22 cellular contexts compared by ENCODE assay signal in genomic region chr3:44782891-44783290, GRCh38. TPM values are rescaled to one million over a fixed set of nuclear protein-coding genes. Genes with fewer than 3 reads are reported as not detected.
DNase-seq lines count a peak whose midpoint lies in the region; ATAC-seq, FAIRE-seq and TF ChIP-seq lines count a peak whose summit lies in the region.
"Had no signal": no experiment of that assay in that cellular context is flagged by ENCODE, and none has a peak within 500 bp of the region (broad histone marks: within the 10 kb centered on the region; RNA-seq: fewer than 3 reads in every experiment).

No MANE protein-coding gene starts in this region.

- DNase-seq in D721Med (ENCODE audit: insufficient read length, low spot score) (peak; percentile 73), NCI-H82 treated with DMSO at 0.1 percent for 48 hours (lab: John Stamatoyannopoulos, UW; ENCODE audit: unreplicated experiment) (peak; percentile 83), WERI-Rb-1 (peak; percentile 19), body of pancreas (no peak), iPS-NIHi7 (ENCODE audit: extremely low spot score) (no peak), SKM-1 (lab: John Stamatoyannopoulos, UW; ENCODE audit: unreplicated experiment) (no peak), glomerular visceral epithelial cell (ENCODE audit: extremely low spot score) (no peak)
- DNase-seq: 8988T; ACHN; BE2C; C1 segment of cervical spinal cord; Caco-2; Calu3; CD4-positive, alpha-beta T cell; CD8-positive, alpha-beta T cell; DMS79 treated with DMSO at 0.1 percent for 48 hours had no signal

- TF ChIP-seq CTCF in D721Med (IDR thresholded peaks at IDR 0.05; ENCODE audit: insufficient read depth, missing control alignments) (no peak), WERI-Rb-1 (IDR thresholded peaks at IDR 0.05; ENCODE audit: low read depth, low read length) (no peak), body of pancreas (IDR thresholded peaks at IDR 0.05) (no peak)

- H3K27me3 ChIP-seq in WERI-Rb-1 (ENCODE audit: insufficient read depth, low read depth, severe bottlenecking) (no peaks in the 10 kb centered on the region), body of pancreas (no peaks in the 10 kb centered on the region)
- H3K27me3 ChIP-seq: BE2C, BLaER1 had no signal

- TF ChIP-seq POLR2A in body of pancreas (IDR thresholded peaks at IDR 0.05), result no peak

- peaks cover 61% of the 10 kb centered on the region for H3K36me3 ChIP-seq in WERI-Rb-1
- no peaks in the 10 kb centered on the region for H3K36me3 ChIP-seq in body of pancreas (replicated peaks in 1 of 2; ENCODE audit: insufficient read depth in 1 of 2, low read depth in 2 of 2)
- H3K36me3 ChIP-seq: BE2C had no signal

- peak; percentile 78 for FAIRE-seq in D721Med (lab: Jason Lieb, UNC)
- FAIRE-seq: A204.1, G401.6, GM12878, GM12892, GM18507 had no signal

- H3K4me3 ChIP-seq in WERI-Rb-1 (ENCODE audit: low read depth, low read length) (no peak overlapping the region), body of pancreas (no peak overlapping the region)
- H3K4me3 ChIP-seq: BLaER1, GM12878 had no signal

- H3K27ac ChIP-seq in WERI-Rb-1 (no peak overlapping the region; the same call in 1 of the 2 replicates), body of pancreas (no peak overlapping the region)
- H3K27ac ChIP-seq: BLaER1 had no signal

- H3K4me1 ChIP-seq in body of pancreas, result no peaks in the 10 kb centered on the region
- H3K4me1 ChIP-seq: BE2C, BLaER1, Caco-2 had no signal

- no peak for ATAC-seq in body of pancreas
- ATAC-seq: CD8-positive, alpha-beta T cell; GM12878 had no signal

- WGBS in body of pancreas, 2 donors, result 93 to 94% methylated on average over 4 of the region's 4 CpGs

- intact Hi-C loops in body of pancreas (cut with DNase I), result no loop called here

- no peaks in the 10 kb centered on the region for H3K9me3 ChIP-seq in WERI-Rb-1 (ENCODE audit: severe bottlenecking)
- H3K9me3 ChIP-seq in body of pancreas, result no peaks in the 10 kb centered on the region
- H3K9me3 ChIP-seq: BE2C, BLaER1, Caco-2 had no signal

RNA-seq across cellular contexts. Expression of gene KIF15, which starts 21.3 kb away (rescaled TPM):
- total RNA-seq in body of pancreas, result under 1 TPM in 1 of 2 donors, not detected in 1; 0.78 TPM

RNA-seq across cellular contexts. Expression of gene KIAA1143, which starts 21.5 kb away (rescaled TPM):
- total RNA-seq in body of pancreas, result 10 to 100 TPM; 10.5 to 13.7 TPM

RNA-seq across cellular contexts. Expression of gene ZNF501, which starts 53.5 kb away (rescaled TPM):
- 1 to 10 TPM; 3.1 to 7.6 TPM for total RNA-seq in body of pancreas

Comparison
In these comparisons a context has a peak if more than half of its experiments do, and no peak if none do; other contexts are left out.
1. DNase-seq: peak in D721Med (single experiment), NCI-H82 treated with DMSO at 0.1 percent for 48 hours (single experiment) and WERI-Rb-1 (single experiment); none in body of pancreas (0 of 4), iPS-NIHi7 (single experiment), SKM-1 (single experiment) and glomerular visceral epithelial cell (single experiment).